Comparison of ENCODE assay signal across 8 cellular contexts in the genomic region with DNA sequence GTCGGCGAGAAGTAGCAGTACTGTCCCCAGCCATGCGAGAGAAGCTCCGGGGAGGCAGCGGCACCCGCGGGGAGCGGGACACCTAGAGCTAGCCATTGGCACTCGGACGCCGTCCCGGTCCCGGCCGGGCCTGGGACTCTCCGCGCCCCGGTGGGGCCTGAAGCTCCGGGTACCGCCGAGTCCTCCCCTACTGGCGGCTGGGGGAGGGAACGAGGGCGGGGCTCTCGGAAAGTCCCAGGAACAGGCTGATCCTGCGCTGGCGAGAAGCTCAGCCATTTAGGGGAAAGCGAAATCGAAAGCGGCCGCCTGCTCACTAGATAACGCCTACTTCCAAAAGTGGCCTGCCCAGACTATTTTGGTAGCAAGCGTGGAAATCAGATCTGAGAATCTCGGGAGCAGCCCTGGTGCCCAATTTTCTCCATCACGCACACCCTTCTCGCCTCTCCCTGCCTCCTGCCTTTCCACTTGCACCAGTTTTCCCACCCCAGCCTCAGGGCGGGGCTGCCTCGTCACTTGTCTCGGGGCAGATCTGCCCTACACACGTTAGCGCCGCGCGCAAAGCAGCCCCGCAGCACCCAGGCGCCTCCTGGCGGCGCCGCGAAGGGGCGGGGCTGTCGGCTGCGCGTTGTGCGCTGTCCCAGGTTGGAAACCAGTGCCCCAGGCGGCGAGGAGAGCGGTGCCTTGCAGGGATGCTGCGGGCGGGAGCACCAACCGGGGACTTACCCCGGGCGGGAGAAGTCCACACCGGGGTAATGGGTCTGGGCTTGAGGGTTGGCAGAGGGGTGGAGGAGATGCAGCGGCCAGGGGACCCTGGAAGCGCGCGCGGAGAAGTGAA. TPM values are rescaled to one million over a fixed set of nuclear protein-coding genes. Genes with fewer than 3 reads are reported as not detected.
DNase-seq lines count a peak whose midpoint lies in the region; ATAC-seq lines count a peak whose summit lies in the region.

A gene (plus strand): TSS at position 652 of the 835 bp plus-strand sequence. CDS start 38 bp downstream, at position 690.
A gene with protein sequence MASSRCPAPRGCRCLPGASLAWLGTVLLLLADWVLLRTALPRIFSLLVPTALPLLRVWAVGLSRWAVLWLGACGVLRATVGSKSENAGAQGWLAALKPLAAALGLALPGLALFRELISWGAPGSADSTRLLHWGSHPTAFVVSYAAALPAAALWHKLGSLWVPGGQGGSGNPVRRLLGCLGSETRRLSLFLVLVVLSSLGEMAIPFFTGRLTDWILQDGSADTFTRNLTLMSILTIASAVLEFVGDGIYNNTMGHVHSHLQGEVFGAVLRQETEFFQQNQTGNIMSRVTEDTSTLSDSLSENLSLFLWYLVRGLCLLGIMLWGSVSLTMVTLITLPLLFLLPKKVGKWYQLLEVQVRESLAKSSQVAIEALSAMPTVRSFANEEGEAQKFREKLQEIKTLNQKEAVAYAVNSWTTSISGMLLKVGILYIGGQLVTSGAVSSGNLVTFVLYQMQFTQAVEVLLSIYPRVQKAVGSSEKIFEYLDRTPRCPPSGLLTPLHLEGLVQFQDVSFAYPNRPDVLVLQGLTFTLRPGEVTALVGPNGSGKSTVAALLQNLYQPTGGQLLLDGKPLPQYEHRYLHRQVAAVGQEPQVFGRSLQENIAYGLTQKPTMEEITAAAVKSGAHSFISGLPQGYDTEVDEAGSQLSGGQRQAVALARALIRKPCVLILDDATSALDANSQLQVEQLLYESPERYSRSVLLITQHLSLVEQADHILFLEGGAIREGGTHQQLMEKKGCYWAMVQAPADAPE (minus strand): TSS at position 164 of the 835 bp plus-strand sequence. CDS start 68 bp downstream, at position 96.

- H2BK120ac ChIP-seq in mesenchymal stem cell (ENCODE audit: low read depth, low read length): peak within 1 kb of the TSS; percentile 71

- peak within 1 kb of the TSS; percentile 94 for H3K4me2 ChIP-seq in mesenchymal stem cell (ENCODE audit: low read length, poor library complexity, severe bottlenecking)

- H3K4me3 ChIP-seq in effector memory CD4-positive, alpha-beta T cell (ENCODE audit: insufficient read depth, low read depth, low read length, poor library complexity, severe bottlenecking): peak within 1 kb of the TSS; percentile 95
- H3K4me3 ChIP-seq in mesenchymal stem cell (ENCODE audit: insufficient read depth in 1 of 2, low read depth in 1 of 2, low read length in 2 of 2): peak within 1 kb of the TSS; percentile 88

- WGBS in mesenchymal stem cell: under 1% methylated on average over 68 of the region's 68 CpGs

- peak within 1 kb of the TSS; percentile 74 for H2BK5ac ChIP-seq in mesenchymal stem cell (ENCODE audit: low read depth, low read length, poor library complexity, severe bottlenecking)

- H2AK5ac ChIP-seq in mesenchymal stem cell (ENCODE audit: low read length, severe bottlenecking): no peak within 1 kb of the TSS

- H2AFZ ChIP-seq in mesenchymal stem cell (ENCODE audit: low read depth, low read length): peak within 1 kb of the TSS; percentile 97

- H3K27me3 ChIP-seq in effector memory CD4-positive, alpha-beta T cell (replicated peaks; ENCODE audit: control insufficient read depth, insufficient read depth, low read length, poor library complexity, severe bottlenecking): no peaks in the 10 kb centered on the region
- no peaks in the 10 kb centered on the region for H3K27me3 ChIP-seq in mesenchymal stem cell (ENCODE audit: control insufficient read depth in 1 of 2, insufficient read depth in 1 of 2, low read length in 2 of 2)

- peak; percentile 78 for ATAC-seq in GM19397 (IDR thresholded peaks at IDR 0.05; ENCODE audit: unreplicated experiment)
- ATAC-seq in HG03565 (IDR thresholded peaks at IDR 0.05; ENCODE audit: unreplicated experiment): peak; percentile 67

- H3K4ac ChIP-seq in mesenchymal stem cell (ENCODE audit: low read depth in 1 of 2, low read length in 2 of 2): peak within 1 kb of the TSS; percentile 57 to 83

- DNase-seq in CMK (ENCODE audit: low read depth) (peak; percentile 78), NOMO-1 treated with DMSO at 0.1 percent for 48 hours (lab: John Stamatoyannopoulos, UW; ENCODE audit: unreplicated experiment) (peak; percentile 91), mesenchymal stem cell (peak; percentile 97)
- peak; percentile 95 to 98 for DNase-seq in activated CD8-positive, alpha-beta memory T cell treated with anti-CD3 and anti-CD28 coated beads for 4 hours (ENCODE audit: low read depth in 2 of 2)
- peak; percentile 90 to 93 (median 92) for DNase-seq in effector memory CD4-positive, alpha-beta T cell
- peak; percentile 89 for DNase-seq in stimulated activated CD8-positive, alpha-beta memory T cell treated with anti-CD3 and anti-CD28 coated beads, Interleukin-12 subunit alpha, Interleukin-12 subunit beta, amount 100 ng/mL, for 24 hours (ENCODE audit: extremely low read depth)

- peak within 1 kb of the TSS; percentile 90 for H3K9ac ChIP-seq in mesenchymal stem cell (ENCODE audit: low read length)

- H3K14ac ChIP-seq in mesenchymal stem cell (ENCODE audit: low read length in 2 of 2): peak within 1 kb of the TSS in 1 of 2 experiments; percentile 88

- peak within 1 kb of the TSS; percentile 80 for H4K91ac ChIP-seq in mesenchymal stem cell (ENCODE audit: low read length)

- H3K36me3 ChIP-seq in effector memory CD4-positive, alpha-beta T cell (ENCODE audit: control insufficient read depth, insufficient read depth, low read length): peaks cover 38% of the 10 kb centered on the region
- H3K36me3 ChIP-seq in mesenchymal stem cell (ENCODE audit: control insufficient read depth in 1 of 2, insufficient read depth in 2 of 2, low read depth in 1 of 2, low read length in 2 of 2): peaks cover 10 to 47% of the 10 kb centered on the region in 2 experiments

- peak within 1 kb of the TSS in 1 of 2 experiments; percentile 95 for H3K23ac ChIP-seq in mesenchymal stem cell (ENCODE audit: low read length in 2 of 2)

- H3K18ac ChIP-seq in mesenchymal stem cell (ENCODE audit: low read depth in 1 of 2, low read length in 2 of 2): peak within 1 kb of the TSS; percentile 73 to 97

- H3K9me3 ChIP-seq in effector memory CD4-positive, alpha-beta T cell (ENCODE audit: control insufficient read depth, low read length): no peaks in the 10 kb centered on the region
- no peaks in the 10 kb centered on the region for H3K9me3 ChIP-seq in mesenchymal stem cell (ENCODE audit: control insufficient read depth, low read length)

- peaks cover 27% of the 10 kb centered on the region for H3K79me1 ChIP-seq in mesenchymal stem cell (replicated peaks; ENCODE audit: low read length, poor library complexity, severe bottlenecking)

- peak within 1 kb of the TSS; percentile 100 for H3K27ac ChIP-seq in effector memory CD4-positive, alpha-beta T cell (ENCODE audit: insufficient read depth, low read length, poor library complexity, severe bottlenecking)
- peak within 1 kb of the TSS; percentile 85 for H3K27ac ChIP-seq in mesenchymal stem cell (ENCODE audit: low read length, poor library complexity, severe bottlenecking)

- H3K4me1 ChIP-seq in effector memory CD4-positive, alpha-beta T cell (ENCODE audit: control insufficient read depth, insufficient read depth, low read length, poor library complexity, severe bottlenecking): peaks cover 46% of the 10 kb centered on the region
- peaks cover 12% of the 10 kb centered on the region for H3K4me1 ChIP-seq in mesenchymal stem cell (ENCODE audit: control insufficient read depth, insufficient read depth, low read depth, low read length)

- H4K8ac ChIP-seq in mesenchymal stem cell (ENCODE audit: low read length): peak within 1 kb of the TSS; percentile 40

- H2BK15ac ChIP-seq in mesenchymal stem cell (ENCODE audit: low read depth, poor library complexity, severe bottlenecking): peak within 1 kb of the TSS; percentile 60

- peak within 1 kb of the TSS; percentile 55 to 67 for H2BK12ac ChIP-seq in mesenchymal stem cell (ENCODE audit: low read length in 2 of 2)

RNA-seq across cellular contexts. Expression of the first gene that starts in this region (rescaled TPM):
- polyA plus RNA-seq in mesenchymal stem cell (2013, experiment 1 of 2): 22.5 TPM
- polyA plus RNA-seq in mesenchymal stem cell (2013, experiment 2 of 2): 23.3 TPM

RNA-seq across cellular contexts. Expression of the second gene that starts in this region (rescaled TPM):
- 27.8 TPM for polyA plus RNA-seq in mesenchymal stem cell (2013, experiment 1 of 2)
- 29.5 TPM for polyA plus RNA-seq in mesenchymal stem cell (2013, experiment 2 of 2)

Comparison
In these comparisons a context has a peak if more than half of its experiments do, and no peak if none do; other contexts are left out.
1. Peak in every context shown above with its lines: DNase-seq, ATAC-seq, H3K4me3 ChIP-seq and H3K27ac ChIP-seq.